ENCODE assay signal across 10 cellular contexts in genomic region chr13:93248627-93249047, GRCh38. TPM values are rescaled to one million over a fixed set of nuclear protein-coding genes. Genes with fewer than 3 reads are reported as not detected.
DNase-seq lines count a peak whose midpoint lies in the region; ATAC-seq and TF ChIP-seq lines count a peak whose summit lies in the region.
"Had no signal": no experiment of that assay in that cellular context is flagged by ENCODE, and none has a peak within 500 bp of the region (broad histone marks: within the 10 kb centered on the region; RNA-seq: fewer than 3 reads in every experiment).

No MANE protein-coding gene starts in this region.

- no peaks in the 10 kb centered on the region for H3K27me3 ChIP-seq in PC-3 (ENCODE audit: low read length)
- H3K27me3 ChIP-seq in upper lobe of left lung: no peaks in the 10 kb centered on the region
- H3K27me3 ChIP-seq: BLaER1 treated with 17β-estradiol and CSF1 and Interleukin-3, amounts not matched to agents 10 nM and 100 nM had no signal

- no peaks in the 10 kb centered on the region for H3K36me3 Mint-ChIP-seq in stimulated activated effector memory CD8-positive, alpha-beta T cell treated with anti-CD3 and anti-CD28 coated beads, Interleukin-12 subunit alpha, Interleukin-12 subunit beta, amount 100 ng/mL, for 72 hours

- no peak overlapping the region for H3K4me3 ChIP-seq in PC-3 (ENCODE audit: low read length)
- H3K4me3 ChIP-seq in fibroblast of villous mesenchyme (ENCODE audit: low read depth, low read length): no peak overlapping the region
- no peak overlapping the region for H3K4me3 ChIP-seq in upper lobe of left lung
- H3K4me3 ChIP-seq: BLaER1 treated with 17β-estradiol and CSF1 and Interleukin-3, amounts not matched to agents 10 nM and 100 nM had no signal

- TF ChIP-seq EP300 in upper lobe of left lung (IDR thresholded peaks at IDR 0.05): no peak

- H3K9me3 ChIP-seq in PC-3 (ENCODE audit: low read length) (no peaks in the 10 kb centered on the region), upper lobe of left lung (no peaks in the 10 kb centered on the region)

- H3K4me1 Mint-ChIP-seq in stimulated activated effector memory CD8-positive, alpha-beta T cell treated with anti-CD3 and anti-CD28 coated beads, Interleukin-12 subunit alpha, Interleukin-12 subunit beta, amount 100 ng/mL, for 72 hours: no peaks in the 10 kb centered on the region
- H3K4me1 Mint-ChIP-seq: activated CD4-positive, alpha-beta T cell treated with anti-CD3 and anti-CD28 coated beads, Interleukin-2, amount 10 ng/mL, durations not matched to agents 7 days and 5 days had no signal

- H3K4me3 Mint-ChIP-seq in stimulated activated effector memory CD8-positive, alpha-beta T cell treated with anti-CD3 and anti-CD28 coated beads, Interleukin-12 subunit alpha, Interleukin-12 subunit beta, amount 100 ng/mL, for 72 hours: no peak overlapping the region
- H3K4me3 Mint-ChIP-seq: activated CD4-positive, alpha-beta T cell treated with anti-CD3 and anti-CD28 coated beads, Interleukin-2, amount 10 ng/mL, durations not matched to agents 7 days and 5 days had no signal

- H3K9me2 ChIP-seq in PC-3 (replicated peaks; ENCODE audit: low read length): no peaks in the 10 kb centered on the region

- H3K4me2 ChIP-seq in PC-3 (ENCODE audit: low read length): peak overlapping the region; percentile 70

- peaks cover 2% of the 10 kb centered on the region for H3K9me3 Mint-ChIP-seq in stimulated activated effector memory CD8-positive, alpha-beta T cell treated with anti-CD3 and anti-CD28 coated beads, Interleukin-12 subunit alpha, Interleukin-12 subunit beta, amount 100 ng/mL, for 72 hours
- H3K9me3 Mint-ChIP-seq: activated CD4-positive, alpha-beta T cell treated with anti-CD3 and anti-CD28 coated beads, Interleukin-2, amount 10 ng/mL, durations not matched to agents 7 days and 5 days had no signal

- peak overlapping the region; percentile 91 for H3K27ac ChIP-seq in PC-3 (ENCODE audit: low read length)
- H3K27ac ChIP-seq in upper lobe of left lung: peak overlapping the region in 1 of 4 donors; percentile 6
- H3K27ac ChIP-seq: BLaER1 treated with 17β-estradiol and CSF1 and Interleukin-3, amounts not matched to agents 10 nM and 100 nM had no signal

- no peak for DNase-seq in Right ventricle myocardium superior
- DNase-seq in Right ventricle myocardium inferior (ENCODE audit: missing footprints): no peak
- DNase-seq in PC-3: peak; percentile 78
- DNase-seq in fibroblast of villous mesenchyme (ENCODE audit: low read depth): peak; percentile 28
- DNase-seq in upper lobe of left lung: peak; percentile 10 to 76
- no peak for DNase-seq in stimulated activated effector memory CD8-positive, alpha-beta T cell treated with anti-CD3 and anti-CD28 coated beads, Interleukin-12 subunit alpha, Interleukin-12 subunit beta, amount 100 ng/mL, for 72 hours (ENCODE audit: low spot score in 2 of 2)
- no peak for DNase-seq in hepatic stellate cell (ENCODE audit: low spot score)
- DNase-seq in GM20000 (ENCODE audit: low spot score): no peak
- DNase-seq: activated CD4-positive, alpha-beta T cell treated with anti-CD3 and anti-CD28 coated beads, Interleukin-2, amount 10 ng/mL, durations not matched to agents 7 days and 5 days had no signal

- peak overlapping the region; percentile 72 for H2AFZ ChIP-seq in PC-3 (ENCODE audit: low read length)

- BruUV-seq in PC-3 (replicated peaks; lab: Mats Ljungman, UMichigan): no TSS peak

- CTCF ChIA-PET in PC-3 (lab: Charles Lee): interaction anchor here (0.5 to 1.2 kb wide), 10 partner anchors 13 to 944 kb away, joined by 3 to 7 read pairs (median 4); partner anchors contain the start of gene GPC6

- TF ChIP-seq POLR2A in upper lobe of left lung (IDR thresholded peaks at IDR 0.05): no peak

- H3F3A ChIP-seq in PC-3 (ENCODE audit: low read length, unreplicated experiment): no peaks in the 10 kb centered on the region

- ATAC-seq in Right ventricle myocardium superior (ENCODE audit: poor library complexity) (peak; percentile 39), Right ventricle myocardium inferior (no peak), PC-3 (peak; percentile 96), upper lobe of left lung (ENCODE audit: low FRiP score in 2 of 2) (peak; percentile 35 to 82)
- no peak for ATAC-seq in stimulated activated effector memory CD8-positive, alpha-beta T cell treated with anti-CD3 and anti-CD28 coated beads, Interleukin-12 subunit alpha, Interleukin-12 subunit beta, amount 100 ng/mL, for 72 hours

- POLR2A ChIA-PET in PC-3 (lab: Charles Lee; ENCODE audit: unreplicated experiment): no interaction called here

- H3K36me3 ChIP-seq in PC-3 (ENCODE audit: low read depth, low read length): no peaks in the 10 kb centered on the region; the same call in 1 of the 2 replicates
- H3K36me3 ChIP-seq in upper lobe of left lung: no peaks in the 10 kb centered on the region
- H3K36me3 ChIP-seq: BLaER1 treated with 17β-estradiol and CSF1 and Interleukin-3, amounts not matched to agents 10 nM and 100 nM had no signal

- H3K4me1 ChIP-seq in PC-3 (ENCODE audit: insufficient read depth, low read length): peaks cover 26% of the 10 kb centered on the region
- H3K4me1 ChIP-seq in upper lobe of left lung: no peaks in the 10 kb centered on the region

- intact Hi-C loops in Right ventricle myocardium superior (cut with DNase I) (no loop called here), Right ventricle myocardium inferior (cut with DNase I) (no loop called here), PC-3 (cut with micrococcal nuclease) (loop anchor here (1.0 to 10.0 kb wide), 10 partner anchors 228 to 1114 kb away; no protein-coding TSS in a partner anchor)

- 57 to 63% methylated on average over 8 of the region's 8 CpGs for WGBS in upper lobe of left lung, 2 donors

- no peaks in the 10 kb centered on the region for H3K79me2 ChIP-seq in PC-3 (ENCODE audit: low read length)

- H4K20me1 ChIP-seq in PC-3 (ENCODE audit: low read length): no peaks in the 10 kb centered on the region
- H4K20me1 ChIP-seq: BLaER1 treated with 17β-estradiol and CSF1 and Interleukin-3, amounts not matched to agents 10 nM and 100 nM had no signal

- no peak overlapping the region for H3K27ac Mint-ChIP-seq in stimulated activated effector memory CD8-positive, alpha-beta T cell treated with anti-CD3 and anti-CD28 coated beads, Interleukin-12 subunit alpha, Interleukin-12 subunit beta, amount 100 ng/mL, for 72 hours
- H3K27ac Mint-ChIP-seq: activated CD4-positive, alpha-beta T cell treated with anti-CD3 and anti-CD28 coated beads, Interleukin-2, amount 10 ng/mL, durations not matched to agents 7 days and 5 days had no signal

- H3K9ac ChIP-seq in PC-3 (ENCODE audit: low read length): peak overlapping the region; percentile 48
- H3K9ac ChIP-seq: BLaER1 treated with 17β-estradiol and CSF1 and Interleukin-3, amounts not matched to agents 10 nM and 100 nM had no signal

- TF ChIP-seq CTCF in PC-3 (conservative IDR thresholded peaks at IDR 0.05; ENCODE audit: low read depth, low read length) (peak; percentile 81), fibroblast of villous mesenchyme (IDR thresholded peaks at IDR 0.05; ENCODE audit: insufficient read depth, low read depth, low read length) (peak; percentile 27), upper lobe of left lung (IDR thresholded peaks at IDR 0.05) (peak in 4 of 6 experiments; percentile 28 to 47 (median 32)), GM20000 (IDR thresholded peaks at IDR 0.05; ENCODE audit: extremely low read depth, missing control alignments) (no peak)

RNA-seq across cellular contexts. Expression of gene GPC6, which starts 22.0 kb away (rescaled TPM):
- total RNA-seq in Right ventricle myocardium superior: 3.3 TPM
- total RNA-seq in Right ventricle myocardium inferior: 2.6 TPM
- total RNA-seq in PC-3 (2014; rRNA removed): 2.9 and 3.5 TPM in 2 replicates
- total RNA-seq in fibroblast of villous mesenchyme: 6.0 and 16.1 TPM in 2 replicates
- 1 to 10 TPM; 1.3 to 7.3 (median 3.4) TPM for total RNA-seq in upper lobe of left lung
- total RNA-seq: activated CD4-positive, alpha-beta T cell treated with anti-CD3 and anti-CD28 coated beads, Interleukin-2, amount 10 ng/mL, durations not matched to agents 7 days and 5 days had no signal

Comparison
In these comparisons a context has a peak if more than half of its experiments do, and no peak if none do; other contexts are left out.
1. ATAC-seq: peak in Right ventricle myocardium superior (single experiment), PC-3 (single experiment) and upper lobe of left lung (2 of 2); none in Right ventricle myocardium inferior (single experiment) and stimulated activated effector memory CD8-positive, alpha-beta T cell treated with anti-CD3 and anti-CD28 coated beads, Interleukin-12 subunit alpha, Interleukin-12 subunit beta, amount 100 ng/mL, for 72 hours (single experiment).
2. DNase-seq: peak in PC-3 (single experiment), fibroblast of villous mesenchyme (single experiment) and upper lobe of left lung (2 of 2); none in Right ventricle myocardium superior (single experiment), Right ventricle myocardium inferior (single experiment), stimulated activated effector memory CD8-positive, alpha-beta T cell treated with anti-CD3 and anti-CD28 coated beads, Interleukin-12 subunit alpha, Interleukin-12 subunit beta, amount 100 ng/mL, for 72 hours (0 of 2), hepatic stellate cell (single experiment) and GM20000 (single experiment).